In the genomic region with DNA sequence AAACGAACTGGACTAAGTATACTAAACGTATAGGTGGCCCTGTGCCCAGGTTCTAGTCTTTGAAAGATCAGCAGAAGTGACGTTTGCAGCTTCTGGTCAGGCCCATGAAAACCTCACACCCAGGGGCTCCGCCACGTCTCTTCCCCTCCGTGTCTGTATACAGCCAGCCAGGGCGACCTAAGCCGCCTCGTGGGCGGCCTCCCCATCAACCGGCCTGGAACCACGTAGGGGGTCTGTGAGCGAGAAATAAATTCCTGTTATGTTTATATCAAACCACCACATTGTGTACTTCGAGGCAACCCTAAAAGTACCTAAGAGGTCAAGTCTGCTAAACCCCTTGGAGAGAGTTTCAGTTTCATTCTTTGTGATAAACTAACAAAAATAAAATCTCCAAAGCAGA, we compare ENCODE assay signal across 13 cellular contexts. TPM values are rescaled to one million over a fixed set of nuclear protein-coding genes. Genes with fewer than 3 reads are reported as not detected.
DNase-seq lines count a peak whose midpoint lies in the region; ATAC-seq and TF ChIP-seq lines count a peak whose summit lies in the region.
"Had no signal": no experiment of that assay in that cellular context is flagged by ENCODE, and none has a peak within 500 bp of the region (broad histone marks: within the 10 kb centered on the region; RNA-seq: fewer than 3 reads in every experiment).

No MANE protein-coding gene starts in this region.

- no peak overlapping the region for H2BK15ac ChIP-seq in mesenchymal stem cell (ENCODE audit: low read depth, poor library complexity, severe bottlenecking)

- H3K27ac Mint-ChIP-seq in activated T-cell treated with anti-CD3 and anti-CD28 coated beads, Interleukin-2, amount 50 U/mL, for 24 hours: no peak overlapping the region

- H3K18ac ChIP-seq in mesenchymal stem cell (ENCODE audit: low read depth in 1 of 2, low read length in 2 of 2): no peak overlapping the region

- peaks cover 21% of the 10 kb centered on the region for H3K4me1 Mint-ChIP-seq in activated T-cell treated with anti-CD3 and anti-CD28 coated beads, Interleukin-2, amount 50 U/mL, for 4 hours (ENCODE audit: low read depth)
- H3K4me1 Mint-ChIP-seq in activated T-cell treated with anti-CD3 and anti-CD28 coated beads, Interleukin-2, amount 50 U/mL, for 24 hours (ENCODE audit: low read depth): peaks cover 41% of the 10 kb centered on the region

- no peak for DNase-seq in activated T-cell treated with anti-CD3 and anti-CD28 coated beads, Interleukin-2, amount 50 U/mL, for 4 hours
- DNase-seq in activated T-cell treated with anti-CD3 and anti-CD28 coated beads, Interleukin-2, amount 50 U/mL, for 24 hours: no peak
- no peak for DNase-seq in ascending aorta (ENCODE audit: low spot score in 2 of 2)
- peak; percentile 56 for DNase-seq in mesenchymal stem cell
- no peak for DNase-seq in thoracic aorta (ENCODE audit: low spot score)
- DNase-seq in stimulated activated CD4-positive, alpha-beta T cell treated with anti-CD3 and anti-CD28 coated beads, Interleukin-2, amount 100 ng/mL, for 24 hours: no peak
- DNase-seq in activated CD4-positive, alpha-beta T cell treated with anti-CD3 and anti-CD28 coated beads for 1 hour: no peak
- DNase-seq: ACHN; activated CD4-positive, alpha-beta T cell treated with anti-CD3 and anti-CD28 coated beads, Interleukin-2, amount 50 U/mL, for 1 hour; NCI-H2171 had no signal

- WGBS in mesenchymal stem cell: 86% methylated on average over 13 of the region's 14 CpGs

- H3K23ac ChIP-seq in mesenchymal stem cell (ENCODE audit: low read length in 2 of 2): no peak overlapping the region

- H3K4ac ChIP-seq in mesenchymal stem cell (ENCODE audit: low read depth in 1 of 2, low read length in 2 of 2): no peak overlapping the region

- H3K27me3 ChIP-seq in ascending aorta: no peaks in the 10 kb centered on the region
- no peaks in the 10 kb centered on the region for H3K27me3 ChIP-seq in mesenchymal stem cell (ENCODE audit: control insufficient read depth in 1 of 2, insufficient read depth in 1 of 2, low read length in 2 of 2)
- no peaks in the 10 kb centered on the region for H3K27me3 ChIP-seq in thoracic aorta (replicated peaks; ENCODE audit: insufficient read depth)

- no peak overlapping the region for H3K9ac ChIP-seq in mesenchymal stem cell (ENCODE audit: low read length)

- no peaks in the 10 kb centered on the region for H3K36me3 Mint-ChIP-seq in activated T-cell treated with anti-CD3 and anti-CD28 coated beads, Interleukin-2, amount 50 U/mL, for 4 hours (ENCODE audit: insufficient read depth)
- H3K36me3 Mint-ChIP-seq in activated T-cell treated with anti-CD3 and anti-CD28 coated beads, Interleukin-2, amount 50 U/mL, for 24 hours (ENCODE audit: low read depth): peaks cover 88% of the 10 kb centered on the region

- H3K14ac ChIP-seq in mesenchymal stem cell (ENCODE audit: low read length in 2 of 2): no peak overlapping the region

- H4K91ac ChIP-seq in mesenchymal stem cell (ENCODE audit: low read length): no peak overlapping the region

- H2BK12ac ChIP-seq in mesenchymal stem cell (ENCODE audit: low read length in 2 of 2): peak overlapping the region in 1 of 2 experiments; percentile 79

- TF ChIP-seq CTCF in ascending aorta (IDR thresholded peaks at IDR 0.05): no peak
- no peak for TF ChIP-seq CTCF in thoracic aorta (IDR thresholded peaks at IDR 0.05)

- no peak overlapping the region for H3K4me2 ChIP-seq in mesenchymal stem cell (ENCODE audit: low read length, poor library complexity, severe bottlenecking)

- H3K9me3 ChIP-seq in ascending aorta (no peaks in the 10 kb centered on the region), mesenchymal stem cell (ENCODE audit: control insufficient read depth, low read length) (no peaks in the 10 kb centered on the region), thoracic aorta (no peaks in the 10 kb centered on the region)

- peaks cover 8% of the 10 kb centered on the region for H3K79me1 ChIP-seq in mesenchymal stem cell (replicated peaks; ENCODE audit: low read length, poor library complexity, severe bottlenecking)

- intact Hi-C loops in ascending aorta (cut with DNase I): no loop called here

- H3K4me3 ChIP-seq in ascending aorta (peak overlapping the region; percentile 1 to 12), mesenchymal stem cell (ENCODE audit: insufficient read depth in 1 of 2, low read depth in 1 of 2, low read length in 2 of 2) (no peak overlapping the region), thoracic aorta (peak overlapping the region; percentile 30)
- H3K4me3 ChIP-seq: K562, lung had no signal

- ATAC-seq in activated T-cell treated with anti-CD3 and anti-CD28 coated beads, Interleukin-2, amount 50 U/mL, for 4 hours: no peak
- ATAC-seq in thoracic aorta (ENCODE audit: insufficient number of reproducible peaks, low FRiP score, low read depth): no peak
- ATAC-seq in HG03108 (IDR thresholded peaks at IDR 0.05; ENCODE audit: unreplicated experiment): no peak
- ATAC-seq: K562 had no signal

- H3K27ac ChIP-seq in ascending aorta: peak overlapping the region; percentile 88 to 96
- H3K27ac ChIP-seq in mesenchymal stem cell (ENCODE audit: low read length, poor library complexity, severe bottlenecking): no peak overlapping the region
- H3K27ac ChIP-seq in thoracic aorta: peak overlapping the region; percentile 90 to 94

- no peak overlapping the region for H2AFZ ChIP-seq in mesenchymal stem cell (ENCODE audit: low read depth, low read length)

- H3K27me3 Mint-ChIP-seq in activated T-cell treated with anti-CD3 and anti-CD28 coated beads, Interleukin-2, amount 50 U/mL, for 4 hours (ENCODE audit: low read depth): no peaks in the 10 kb centered on the region
- no peaks in the 10 kb centered on the region for H3K27me3 Mint-ChIP-seq in activated T-cell treated with anti-CD3 and anti-CD28 coated beads, Interleukin-2, amount 50 U/mL, for 24 hours

- H3K4me3 Mint-ChIP-seq in activated T-cell treated with anti-CD3 and anti-CD28 coated beads, Interleukin-2, amount 50 U/mL, for 4 hours: peak overlapping the region; percentile 1
- no peak overlapping the region for H3K4me3 Mint-ChIP-seq in activated T-cell treated with anti-CD3 and anti-CD28 coated beads, Interleukin-2, amount 50 U/mL, for 24 hours

- H3K4me1 ChIP-seq in ascending aorta (peaks cover 11 to 54% of the 10 kb centered on the region in 2 donors), mesenchymal stem cell (ENCODE audit: control insufficient read depth, insufficient read depth, low read depth, low read length) (peaks cover 30% of the 10 kb centered on the region), thoracic aorta (ENCODE audit: control insufficient read depth in 1 of 2, low read depth in 2 of 2) (peaks cover 30 to 64% of the 10 kb centered on the region in 2 donors)

- H3K9me3 Mint-ChIP-seq in activated T-cell treated with anti-CD3 and anti-CD28 coated beads, Interleukin-2, amount 50 U/mL, for 4 hours: no peaks in the 10 kb centered on the region
- H3K9me3 Mint-ChIP-seq in activated T-cell treated with anti-CD3 and anti-CD28 coated beads, Interleukin-2, amount 50 U/mL, for 24 hours: no peaks in the 10 kb centered on the region

- no peak overlapping the region for H2AK5ac ChIP-seq in mesenchymal stem cell (ENCODE audit: low read length, severe bottlenecking)

- no peak overlapping the region for H2BK5ac ChIP-seq in mesenchymal stem cell (ENCODE audit: low read depth, low read length, poor library complexity, severe bottlenecking)

- H4K8ac ChIP-seq in mesenchymal stem cell (ENCODE audit: low read length): no peak overlapping the region

- no peak overlapping the region for H2BK120ac ChIP-seq in mesenchymal stem cell (ENCODE audit: low read depth, low read length)

- H3K36me3 ChIP-seq in ascending aorta (no peaks in the 10 kb centered on the region), mesenchymal stem cell (ENCODE audit: control insufficient read depth in 1 of 2, insufficient read depth in 2 of 2, low read depth in 1 of 2, low read length in 2 of 2) (peaks cover 0 to 10% of the 10 kb centered on the region in 2 experiments), thoracic aorta (no peaks in the 10 kb centered on the region)

RNA-seq across cellular contexts. Expression of a gene that starts 6.8 kb away (rescaled TPM):
- total RNA-seq in activated T-cell treated with anti-CD3 and anti-CD28 coated beads, Interleukin-2, amount 50 U/mL, for 4 hours: 10 to 100 TPM; 23.0 to 30.3 (median 26.8) TPM
- total RNA-seq in ascending aorta: not detected
- 20.4 TPM for polyA plus RNA-seq in mesenchymal stem cell (2013, experiment 1 of 2)
- polyA plus RNA-seq in mesenchymal stem cell (2013, experiment 2 of 2): 21.2 TPM
- total RNA-seq in thoracic aorta: 1 to 10 TPM; 3.3 to 3.5 TPM

RNA-seq across cellular contexts. Expression of a gene that starts 7.1 kb away (rescaled TPM):
- total RNA-seq in activated T-cell treated with anti-CD3 and anti-CD28 coated beads, Interleukin-2, amount 50 U/mL, for 4 hours: 10 to 100 TPM; 15.8 to 16.9 (median 16.1) TPM
- total RNA-seq in ascending aorta (107 TPM), thoracic aorta (10 to 100 TPM; 18.8 to 44.0 TPM)
- polyA plus RNA-seq in mesenchymal stem cell (2013, experiment 1 of 2): 42.7 TPM
- polyA plus RNA-seq in mesenchymal stem cell (2013, experiment 2 of 2): 42.4 TPM

RNA-seq across cellular contexts. Expression of a gene that starts 11.7 kb away (rescaled TPM):
- 100 to 1,000 TPM; 192 to 224 (median 196) TPM for total RNA-seq in activated T-cell treated with anti-CD3 and anti-CD28 coated beads, Interleukin-2, amount 50 U/mL, for 4 hours
- total RNA-seq in ascending aorta (115 TPM), thoracic aorta (100 to 1,000 TPM in 1 of 2 donors, 10 to 100 TPM in 1; 61.7 to 100 TPM)
- 42.5 TPM for polyA plus RNA-seq in mesenchymal stem cell (2013, experiment 1 of 2)
- polyA plus RNA-seq in mesenchymal stem cell (2013, experiment 2 of 2): 43.7 TPM

RNA-seq across cellular contexts. Expression of a gene that starts 33.9 kb away (rescaled TPM):
- total RNA-seq in activated T-cell treated with anti-CD3 and anti-CD28 coated beads, Interleukin-2, amount 50 U/mL, for 4 hours: not detected
- total RNA-seq in ascending aorta (not detected), thoracic aorta (not detected)
- not detected for polyA plus RNA-seq in mesenchymal stem cell (2013, experiment 1 of 2)
- polyA plus RNA-seq in mesenchymal stem cell (2013, experiment 2 of 2): not detected

RNA-seq across cellular contexts. Expression of a gene that starts 34.0 kb away (rescaled TPM):
- 1 to 10 TPM; 5.4 to 10.0 (median 8.5) TPM for total RNA-seq in activated T-cell treated with anti-CD3 and anti-CD28 coated beads, Interleukin-2, amount 50 U/mL, for 4 hours
- total RNA-seq in ascending aorta: 0.11 TPM
- 8.4 TPM for polyA plus RNA-seq in mesenchymal stem cell (2013, experiment 1 of 2)
- 6.9 TPM for polyA plus RNA-seq in mesenchymal stem cell (2013, experiment 2 of 2)
- total RNA-seq in thoracic aorta: 1 to 10 TPM in 1 of 2 donors, under 1 TPM in 1; 0.14 to 4.2 TPM

Comparison
In these comparisons a context has a peak if more than half of its experiments do, and no peak if none do; other contexts are left out.
1. H3K4me3 ChIP-seq: peak in ascending aorta (2 of 2) and thoracic aorta (single experiment); none in mesenchymal stem cell (0 of 2).
2. RNA of a gene that starts 6.8 kb away (total RNA-seq): 23.0 to 30.3 TPM in activated T-cell treated with anti-CD3 and anti-CD28 coated beads, Interleukin-2, amount 50 U/mL, for 4 hours; 3.3 to 3.5 TPM in thoracic aorta and not detected in ascending aorta (single experiment); every median in the first group is over 4 times any median in the second.